22 cellular contexts compared by ENCODE assay signal in the genomic region with DNA sequence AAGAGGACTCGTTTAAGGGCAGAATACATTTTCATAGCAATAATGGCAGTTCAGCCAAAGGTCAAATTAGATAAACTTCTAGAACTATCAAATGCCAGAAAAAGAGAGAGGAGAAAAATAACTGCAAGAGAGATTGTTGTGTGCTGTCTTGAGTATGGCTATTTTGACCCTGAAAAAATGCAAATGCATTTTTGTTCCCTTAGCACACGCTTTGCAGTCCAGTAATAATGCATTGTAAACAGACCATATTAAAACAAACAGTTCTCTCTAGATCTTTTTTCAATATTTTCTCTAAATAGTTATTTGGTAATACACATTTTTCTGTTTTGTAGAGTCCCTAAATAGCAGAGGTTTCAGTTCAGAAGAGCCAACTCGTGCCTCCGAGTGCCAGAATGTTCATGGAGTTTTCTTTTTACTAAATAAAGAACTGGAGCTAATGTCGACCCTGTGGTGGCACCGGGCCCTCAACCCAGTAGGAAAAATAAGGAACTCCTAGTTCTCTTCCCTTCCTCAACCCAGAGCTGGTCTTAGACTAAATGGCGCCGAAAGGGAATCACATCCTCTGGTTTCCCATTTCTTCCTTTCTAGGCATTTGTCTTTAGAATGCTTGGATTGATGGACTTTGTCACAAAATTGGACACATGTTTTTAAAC.
DNase-seq lines count a peak whose midpoint lies in the region; ATAC-seq and TF ChIP-seq lines count a peak whose summit lies in the region.
"Had no signal": no experiment of that assay in that cellular context is flagged by ENCODE, and none has a peak within 500 bp of the region (broad histone marks: within the 10 kb centered on the region; RNA-seq: fewer than 3 reads in every experiment).

No MANE protein-coding gene starts in this region.

- H3K9me3 Mint-ChIP-seq in activated CD4-positive, alpha-beta T cell treated with anti-CD3 and anti-CD28 coated beads for 36 hours (ENCODE audit: low read depth): peaks cover 12% of the 10 kb centered on the region

- DNase-seq in IMR-90: peak; percentile 51
- no peak for DNase-seq in coronary artery (ENCODE audit: low spot score)
- no peak for DNase-seq in lower lobe of right lung
- DNase-seq in tibial artery: peak; percentile 58 to 85
- DNase-seq in activated CD4-positive, alpha-beta T cell treated with anti-CD3 and anti-CD28 coated beads for 36 hours: no peak
- DNase-seq in EL: no peak
- DNase-seq in NCI-H1694 (lab: John Stamatoyannopoulos, UW): no peak
- DNase-seq: AML-193, DMS 273 treated with DMSO at 0.1 percent for 48 hours, DND-41, GDM1, HCEC 1CT, KG1, NCI-H187, NCI-H2227 treated with DMSO at 0.1 percent for 48 hours, NCI-H524, NCI-H82, SHP77, SK-N-SH had no signal

- peak overlapping the region; percentile 71 for H3K14ac ChIP-seq in IMR-90 (replicated peaks; ENCODE audit: low read depth, low read length)

- no peaks in the 10 kb centered on the region for H3K27me3 ChIP-seq in IMR-90 (ENCODE audit: control insufficient read depth, insufficient read depth, low read length)
- H3K27me3 ChIP-seq in lower lobe of right lung (ENCODE audit: low read depth): no peaks in the 10 kb centered on the region
- H3K27me3 ChIP-seq in tibial artery: no peaks in the 10 kb centered on the region

- H2AK5ac ChIP-seq in IMR-90 (ENCODE audit: low read depth, low read length): peak overlapping the region; percentile 49; the same call in 1 of the 2 replicates

- H4K5ac ChIP-seq in IMR-90 (ENCODE audit: low read depth, low read length): peak overlapping the region; percentile 58

- no TSS peak for BruUV-seq in IMR-90 (replicated peaks; lab: Mats Ljungman, UMichigan)

- H2AK9ac ChIP-seq in IMR-90 (replicated peaks; ENCODE audit: low read depth, low read length, poor library complexity): no peak overlapping the region

- no peaks in the 10 kb centered on the region for H3K4me1 Mint-ChIP-seq in activated CD4-positive, alpha-beta T cell treated with anti-CD3 and anti-CD28 coated beads for 36 hours
- H3K4me1 Mint-ChIP-seq: GM23338 had no signal

- H4K8ac ChIP-seq in IMR-90 (ENCODE audit: low read depth in 2 of 2, low read length in 2 of 2): peak overlapping the region; percentile 32 to 74; a peak in 3 of 4 replicates

- H2BK5ac ChIP-seq in IMR-90 (ENCODE audit: low read depth, low read length, poor library complexity, severe bottlenecking): peak overlapping the region; percentile 82

- H3K36me3 Mint-ChIP-seq in activated CD4-positive, alpha-beta T cell treated with anti-CD3 and anti-CD28 coated beads for 36 hours (ENCODE audit: low read depth): no peaks in the 10 kb centered on the region

- peak; percentile 82 for ATAC-seq in IMR-90 (ENCODE audit: low read depth)
- no peak for ATAC-seq in lower lobe of right lung
- ATAC-seq in activated CD4-positive, alpha-beta T cell treated with anti-CD3 and anti-CD28 coated beads for 36 hours: no peak
- ATAC-seq in GM21737 (IDR thresholded peaks at IDR 0.05; ENCODE audit: unreplicated experiment): no peak
- ATAC-seq: GM23338 had no signal

- no peak overlapping the region for H3K4me3 Mint-ChIP-seq in activated CD4-positive, alpha-beta T cell treated with anti-CD3 and anti-CD28 coated beads for 36 hours
- H3K4me3 Mint-ChIP-seq: GM23338 had no signal

- POLR2A ChIA-PET in IMR-90 (lab: Charles Lee; ENCODE audit: unreplicated experiment): no interaction called here
- POLR2A ChIA-PET in activated CD4-positive, alpha-beta T cell treated with anti-CD3 and anti-CD28 coated beads for 36 hours (lab: Charles Lee): no interaction called here

- peak overlapping the region; percentile 43 for H3K4me2 ChIP-seq in IMR-90 (ENCODE audit: low read depth, low read length)
- H3K4me2 ChIP-seq: GM23338, SK-N-SH had no signal

- no peak overlapping the region for H3K27ac Mint-ChIP-seq in activated CD4-positive, alpha-beta T cell treated with anti-CD3 and anti-CD28 coated beads for 36 hours
- H3K27ac Mint-ChIP-seq: GM23338 had no signal

- peak overlapping the region; percentile 96 for H3K18ac ChIP-seq in IMR-90 (ENCODE audit: low read depth, low read length)

- CTCF ChIA-PET in IMR-90 (lab: Yijun Ruan, JAX): no interaction called here
- CTCF ChIA-PET in activated CD4-positive, alpha-beta T cell treated with anti-CD3 and anti-CD28 coated beads for 36 hours (lab: Charles Lee): no interaction called here

- H3K36me3 ChIP-seq in IMR-90 (ENCODE audit: control insufficient read depth, insufficient read depth, low read length) (no peaks in the 10 kb centered on the region), lower lobe of right lung (no peaks in the 10 kb centered on the region), tibial artery (no peaks in the 10 kb centered on the region)

- H2BK120ac ChIP-seq in IMR-90 (ENCODE audit: low read depth, low read length): peak overlapping the region; percentile 87

- peak overlapping the region; percentile 79 for H3K27ac ChIP-seq in IMR-90 (ENCODE audit: insufficient read depth, low read length)
- peak overlapping the region; percentile 76 to 90 for H3K27ac ChIP-seq in coronary artery
- peak overlapping the region; percentile 39 for H3K27ac ChIP-seq in lower lobe of right lung
- H3K27ac ChIP-seq in tibial artery: peak overlapping the region; percentile 77 to 78
- H3K27ac ChIP-seq: C4-2B had no signal

- H3K79me1 ChIP-seq in IMR-90 (ENCODE audit: low read depth in 1 of 2, low read length in 2 of 2): no peaks in the 10 kb centered on the region

- H3K9me3 ChIP-seq in IMR-90 (ENCODE audit: control insufficient read depth, insufficient read depth, low read length): no peaks in the 10 kb centered on the region
- no peaks in the 10 kb centered on the region for H3K9me3 ChIP-seq in lower lobe of right lung
- H3K9me3 ChIP-seq in tibial artery: no peaks in the 10 kb centered on the region
- H3K9me3 ChIP-seq: SK-N-SH had no signal

- TF ChIP-seq POLR2A in IMR-90 (IDR thresholded peaks at IDR 0.05; ENCODE audit: low read depth, low read length): no peak

- H2BK15ac ChIP-seq in IMR-90 (ENCODE audit: low read depth, low read length): peak overlapping the region; percentile 88; the same call in 2 of the 3 replicates

- TF ChIP-seq RAD21 in IMR-90 (IDR thresholded peaks at IDR 0.05; ENCODE audit: low read length): no peak

- H3K56ac ChIP-seq in IMR-90 (ENCODE audit: extremely low read depth, insufficient read depth, low read length): peak overlapping the region; percentile 52; the same call in 1 of the 2 replicates

- H2AFZ ChIP-seq in IMR-90 (replicated peaks; ENCODE audit: low read length, poor library complexity): no peak overlapping the region
- H2AFZ ChIP-seq: GM23338 had no signal

- H3K4me3 ChIP-seq in IMR-90 (ENCODE audit: insufficient read depth, low read depth, low read length): no peak overlapping the region
- H3K4me3 ChIP-seq in coronary artery: peak overlapping the region; percentile 20
- no peak overlapping the region for H3K4me3 ChIP-seq in lower lobe of right lung
- no peak overlapping the region for H3K4me3 ChIP-seq in tibial artery
- H3K4me3 ChIP-seq: GM23338 had no signal

- peak overlapping the region; percentile 90 for H4K91ac ChIP-seq in IMR-90 (ENCODE audit: insufficient read depth, low read depth, low read length)

- in situ Hi-C loops in IMR-90 (cut with MboI; ENCODE audit: low sequenced_read_pairs): no loop called here

- dilution Hi-C loops in IMR-90 (cut with HindIII; ENCODE audit: low sequenced_read_pairs, unreplicated experiment): no loop called here

- H3K4ac ChIP-seq in IMR-90 (ENCODE audit: low read depth, low read length): peak overlapping the region; percentile 78

- no peak for TF ChIP-seq CTCF in IMR-90 (conservative IDR thresholded peaks at IDR 0.05; ENCODE audit: low read depth, low read length)
- TF ChIP-seq CTCF in coronary artery (IDR thresholded peaks at IDR 0.05): no peak
- no peak for TF ChIP-seq CTCF in lower lobe of right lung (IDR thresholded peaks at IDR 0.05)
- TF ChIP-seq CTCF in tibial artery (IDR thresholded peaks at IDR 0.05): no peak

- peak overlapping the region; percentile 50; the same call in 1 of the 2 replicates for H3K9ac ChIP-seq in IMR-90 (ENCODE audit: low read depth, low read length)
- H3K9ac ChIP-seq: SK-N-SH had no signal

- H3K4me1 ChIP-seq in IMR-90 (ENCODE audit: control insufficient read depth, insufficient read depth, low read length) (peaks cover 14% of the 10 kb centered on the region), lower lobe of right lung (no peaks in the 10 kb centered on the region), tibial artery (peaks cover 0 to 37% (median 10%) of the 10 kb centered on the region in 4 donors)

- intact Hi-C loops in IMR-90 (cut with micrococcal nuclease): no loop called here
- intact Hi-C loops in lower lobe of right lung (cut with DNase I): no loop called here
- intact Hi-C loops in tibial artery (cut with DNase I; ENCODE audit: low total_unique reads): no loop called here
- intact Hi-C loops in activated CD4-positive, alpha-beta T cell treated with anti-CD3 and anti-CD28 coated beads for 36 hours (cut with DNase I, micrococcal nuclease): no loop called here

- no peaks in the 10 kb centered on the region for H4K20me1 ChIP-seq in IMR-90 (ENCODE audit: insufficient read depth, low read length)

- no peaks in the 10 kb centered on the region for H3K27me3 Mint-ChIP-seq in activated CD4-positive, alpha-beta T cell treated with anti-CD3 and anti-CD28 coated beads for 36 hours

- peak overlapping the region; percentile 67 for H3K23ac ChIP-seq in IMR-90 (ENCODE audit: low read depth, low read length)

- no CpG with 5 or more reads among the region's 8 CpGs for WGBS in IMR-90 (ENCODE audit: extremely low coverage in 2 of 2, insufficient read length in 1 of 2), 2 experiments

- peaks cover 15% of the 10 kb centered on the region for H3K9me1 ChIP-seq in IMR-90 (ENCODE audit: insufficient read depth, low read length)

- H2BK20ac ChIP-seq in IMR-90 (ENCODE audit: low read depth, low read length): peak overlapping the region; percentile 81

TF ChIP-seq in IMR-90, 13 proteins besides CTCF, POLR2A, EP300 and RAD21 (continues in another document):
- TF ChIP-seq CHD1 (IDR thresholded peaks at IDR 0.05; ENCODE audit: low read depth, low read length) (no peak), MAFK (IDR thresholded peaks at IDR 0.05; ENCODE audit: low read depth, low read length) (no peak), USF2 (IDR thresholded peaks at IDR 0.05; ENCODE audit: low read depth, low read length) (no peak)

Comparison
In these comparisons a context has a peak if more than half of its experiments do, and no peak if none do; other contexts are left out.
1. DNase-seq: peak in IMR-90 (single experiment) and tibial artery (2 of 2); none in coronary artery (single experiment), lower lobe of right lung (single experiment), activated CD4-positive, alpha-beta T cell treated with anti-CD3 and anti-CD28 coated beads for 36 hours (single experiment), EL (single experiment) and NCI-H1694 (single experiment).
2. Peak in every context shown above with its lines, with median percentiles within 50 percentile points of each other: H3K27ac ChIP-seq.